20 cellular contexts compared by ENCODE assay signal in the genomic region with DNA sequence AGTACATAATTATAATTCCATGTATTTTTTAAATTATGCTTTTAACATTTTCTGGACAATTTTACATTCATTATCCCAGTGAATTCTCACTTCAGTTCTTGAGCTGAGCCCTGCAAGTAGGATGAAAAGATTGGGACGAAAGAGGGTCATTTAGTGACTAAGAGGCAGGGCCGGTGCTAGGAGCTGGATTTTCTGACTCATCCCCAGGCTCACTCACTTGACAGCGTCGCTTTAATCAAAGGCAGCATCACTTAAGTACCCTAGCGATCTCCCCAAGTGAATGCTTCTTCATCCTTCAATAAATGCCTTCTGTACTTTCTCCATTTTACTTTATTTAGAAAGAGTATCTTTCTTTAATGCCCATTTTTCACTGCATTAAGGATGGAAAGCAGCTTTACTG.
DNase-seq lines count a peak whose midpoint lies in the region; FAIRE-seq and TF ChIP-seq lines count a peak whose summit lies in the region.
"Had no signal": no experiment of that assay in that cellular context is flagged by ENCODE, and none has a peak within 500 bp of the region (broad histone marks: within the 10 kb centered on the region; RNA-seq: fewer than 3 reads in every experiment).

No MANE protein-coding gene starts in this region.

- no peak overlapping the region for H3K4me3 ChIP-seq in astrocyte (ENCODE audit: insufficient read depth, low read depth, low read length)
- H3K4me3 ChIP-seq in retinal pigment epithelial cell (ENCODE audit: low read length) = no peak overlapping the region
- H3K4me3 ChIP-seq in CD4-positive, alpha-beta memory T cell (ENCODE audit: low read length in 2 of 2) = no peak overlapping the region
- H3K4me3 ChIP-seq in A673 (ENCODE audit: low read depth, low read length, poor library complexity, severe bottlenecking) = no peak overlapping the region

- no peak for FAIRE-seq in astrocyte (lab: Jason Lieb, UNC)
- FAIRE-seq: H1 had no signal

- peaks cover 3% of the 10 kb centered on the region for H3K9me3 Mint-ChIP-seq in astrocyte (ENCODE audit: unreplicated experiment)
- H3K9me3 Mint-ChIP-seq in activated CD4-positive, alpha-beta T cell treated with anti-CD3 and anti-CD28 coated beads, Interleukin-2, amount 10 ng/mL, durations not matched to agents 24 days and 14 days = no peaks in the 10 kb centered on the region
- peaks cover 0 to 3% (median 0%) of the 10 kb centered on the region in 8 donors for H3K9me3 Mint-ChIP-seq in CD4-positive, alpha-beta memory T cell

- TF ChIP-seq CTCF in astrocyte (IDR thresholded peaks at IDR 0.05; ENCODE audit: insufficient read depth, low read depth, low read length) = no peak
- no peak for TF ChIP-seq CTCF in retinal pigment epithelial cell (conservative IDR thresholded peaks at IDR 0.05; ENCODE audit: low read depth, low read length)
- no peak for TF ChIP-seq CTCF in A673 (conservative IDR thresholded peaks at IDR 0.05; ENCODE audit: low read depth, low read length)

- intact Hi-C loops in activated CD4-positive, alpha-beta T cell treated with anti-CD3 and anti-CD28 coated beads, Interleukin-2, amount 10 ng/mL, durations not matched to agents 24 days and 14 days (cut with micrococcal nuclease) = no loop called here
- intact Hi-C loops in CD4-positive, alpha-beta memory T cell (cut with micrococcal nuclease) = no loop called here
- intact Hi-C loops in A673 (cut with micrococcal nuclease; ENCODE audit: unreplicated experiment) = no loop called here

- peak; percentile 3 for DNase-seq in LHCN-M2 (ENCODE audit: low read depth)
- DNase-seq in astrocyte (ENCODE audit: low read depth) = peak; percentile 44
- DNase-seq in iris pigment epithelial cell (ENCODE audit: low read depth) = peak; percentile 6
- peak; percentile 37 for DNase-seq in retinal pigment epithelial cell (ENCODE audit: low read depth)
- DNase-seq in activated CD4-positive, alpha-beta T cell treated with anti-CD3 and anti-CD28 coated beads, Interleukin-2, amount 10 ng/mL, durations not matched to agents 24 days and 14 days = no peak
- DNase-seq in CD4-positive, alpha-beta memory T cell = no peak
- no peak for DNase-seq in A673 (ENCODE audit: low spot score)
- no peak for DNase-seq in iPS-NIHi7 (ENCODE audit: extremely low spot score)
- DNase-seq: C1 segment of cervical spinal cord, DMS79 treated with DMSO at 0.1 percent for 48 hours, KG1, NCI-H1436, NCI-H2081, NCI-H510A treated with DMSO at 0.1 percent for 48 hours, NCI-H774, OCI-M1, RPMI8226, SHP77 treated with DMSO at 0.1 percent for 48 hours, SK-N-SH had no signal

- no peak overlapping the region for H3K27ac Mint-ChIP-seq in astrocyte (ENCODE audit: unreplicated experiment)
- no peak overlapping the region for H3K27ac Mint-ChIP-seq in activated CD4-positive, alpha-beta T cell treated with anti-CD3 and anti-CD28 coated beads, Interleukin-2, amount 10 ng/mL, durations not matched to agents 24 days and 14 days
- H3K27ac Mint-ChIP-seq in CD4-positive, alpha-beta memory T cell = no peak overlapping the region

- H3K9me3 ChIP-seq in astrocyte (ENCODE audit: insufficient read depth, low read depth, low read length) (no peaks in the 10 kb centered on the region), A673 (ENCODE audit: low read depth, low read length, poor library complexity, severe bottlenecking) (peaks cover 16% of the 10 kb centered on the region)
- no peaks in the 10 kb centered on the region for H3K9me3 ChIP-seq in CD4-positive, alpha-beta memory T cell (ENCODE audit: control insufficient read depth in 1 of 2, low read length in 2 of 2)
- H3K9me3 ChIP-seq: SK-N-SH had no signal

- H3K27me3 ChIP-seq in astrocyte (ENCODE audit: insufficient read depth, low read length) (no peaks in the 10 kb centered on the region), A673 (replicated peaks; ENCODE audit: insufficient read depth, low read depth, low read length, poor library complexity) (no peaks in the 10 kb centered on the region)
- no peaks in the 10 kb centered on the region for H3K27me3 ChIP-seq in CD4-positive, alpha-beta memory T cell (ENCODE audit: insufficient read depth, low read length)

- H4K20me1 ChIP-seq in astrocyte (ENCODE audit: insufficient read depth, low read length) = no peaks in the 10 kb centered on the region

- no peaks in the 10 kb centered on the region for H3K79me2 ChIP-seq in astrocyte (ENCODE audit: insufficient read depth, low read length)

- no peak overlapping the region for H3K27ac ChIP-seq in astrocyte (ENCODE audit: low read depth, low read length)
- no peak overlapping the region for H3K27ac ChIP-seq in CD4-positive, alpha-beta memory T cell (ENCODE audit: low read depth, low read length)
- H3K27ac ChIP-seq in A673 (ENCODE audit: low read depth, low read length, poor library complexity, severe bottlenecking) = no peak overlapping the region

- H3K27me3 Mint-ChIP-seq in astrocyte (ENCODE audit: low read depth, unreplicated experiment) = peaks cover 2% of the 10 kb centered on the region
- no peaks in the 10 kb centered on the region for H3K27me3 Mint-ChIP-seq in activated CD4-positive, alpha-beta T cell treated with anti-CD3 and anti-CD28 coated beads, Interleukin-2, amount 10 ng/mL, durations not matched to agents 24 days and 14 days
- no peaks in the 10 kb centered on the region for H3K27me3 Mint-ChIP-seq in CD4-positive, alpha-beta memory T cell

- no peak overlapping the region for H3K9ac ChIP-seq in astrocyte (ENCODE audit: low read length)
- H3K9ac ChIP-seq: SK-N-SH had no signal

- no TSS peak for BruUV-seq in A673 (replicated peaks; lab: Mats Ljungman, UMichigan)

- H3K4me1 Mint-ChIP-seq in astrocyte (ENCODE audit: low read depth, unreplicated experiment) = no peaks in the 10 kb centered on the region
- H3K4me1 Mint-ChIP-seq in activated CD4-positive, alpha-beta T cell treated with anti-CD3 and anti-CD28 coated beads, Interleukin-2, amount 10 ng/mL, durations not matched to agents 24 days and 14 days = no peaks in the 10 kb centered on the region
- no peaks in the 10 kb centered on the region for H3K4me1 Mint-ChIP-seq in CD4-positive, alpha-beta memory T cell

- no peak overlapping the region for H2AFZ ChIP-seq in astrocyte (ENCODE audit: low read depth, low read length)

- no peak overlapping the region for H3K4me2 ChIP-seq in astrocyte (ENCODE audit: low read length)
- H3K4me2 ChIP-seq: SK-N-SH had no signal

- H3K36me3 ChIP-seq in astrocyte (ENCODE audit: insufficient read depth, low read length) = no peaks in the 10 kb centered on the region
- no peaks in the 10 kb centered on the region for H3K36me3 ChIP-seq in CD4-positive, alpha-beta memory T cell (ENCODE audit: insufficient read depth, low read length)
- no peaks in the 10 kb centered on the region for H3K36me3 ChIP-seq in A673 (ENCODE audit: insufficient read depth, low read length, poor library complexity, severe bottlenecking)

- H3K36me3 Mint-ChIP-seq in astrocyte (ENCODE audit: low read depth, unreplicated experiment) = no peaks in the 10 kb centered on the region
- no peaks in the 10 kb centered on the region for H3K36me3 Mint-ChIP-seq in activated CD4-positive, alpha-beta T cell treated with anti-CD3 and anti-CD28 coated beads, Interleukin-2, amount 10 ng/mL, durations not matched to agents 24 days and 14 days (ENCODE audit: low read depth)
- H3K36me3 Mint-ChIP-seq in CD4-positive, alpha-beta memory T cell = no peaks in the 10 kb centered on the region

- no peak overlapping the region for H3K4me3 Mint-ChIP-seq in astrocyte (ENCODE audit: unreplicated experiment)
- no peak overlapping the region for H3K4me3 Mint-ChIP-seq in activated CD4-positive, alpha-beta T cell treated with anti-CD3 and anti-CD28 coated beads, Interleukin-2, amount 10 ng/mL, durations not matched to agents 24 days and 14 days
- H3K4me3 Mint-ChIP-seq in CD4-positive, alpha-beta memory T cell = no peak overlapping the region

- POLR2A ChIA-PET in CD4-positive, alpha-beta memory T cell (lab: Charles Lee; ENCODE audit: partially characterized antibody) = no interaction called here
- POLR2A ChIA-PET in A673 (lab: Charles Lee; ENCODE audit: low non-redundant PET) = no interaction called here

- CTCF ChIA-PET in CD4-positive, alpha-beta memory T cell (lab: Charles Lee; ENCODE audit: partially characterized antibody) = no interaction called here
- CTCF ChIA-PET in A673 (lab: Charles Lee) = no interaction called here

- H3K4me1 ChIP-seq in astrocyte (ENCODE audit: insufficient read depth, low read length) (no peaks in the 10 kb centered on the region), A673 (ENCODE audit: insufficient read depth, low read length, poor library complexity, severe bottlenecking) (no peaks in the 10 kb centered on the region)
- no peaks in the 10 kb centered on the region for H3K4me1 ChIP-seq in CD4-positive, alpha-beta memory T cell (ENCODE audit: insufficient read depth, low read length)

Comparison
In these comparisons a context has a peak if more than half of its experiments do, and no peak if none do; other contexts are left out.
1. DNase-seq: peak in LHCN-M2 (single experiment), astrocyte (single experiment), iris pigment epithelial cell (single experiment) and retinal pigment epithelial cell (single experiment); none in activated CD4-positive, alpha-beta T cell treated with anti-CD3 and anti-CD28 coated beads, Interleukin-2, amount 10 ng/mL, durations not matched to agents 24 days and 14 days (single experiment), CD4-positive, alpha-beta memory T cell (0 of 5), A673 (single experiment) and iPS-NIHi7 (single experiment).